2 cellular contexts compared by ENCODE assay signal in genomic region chr10:79082631-79083581, GRCh38.
TF ChIP-seq lines count a peak whose summit lies in the region.

No MANE protein-coding gene starts in this region.

TF ChIP-seq in HCT116, 20 proteins besides CTCF, POLR2A, EP300 and RAD21 (continued from another document):
- TF ChIP-seq ZBTB33 (IDR thresholded peaks at IDR 0.05; ENCODE audit: extremely low read depth, insufficient replicate concordance, low read length) (no peak), REST (IDR thresholded peaks at IDR 0.05; ENCODE audit: low read depth) (no peak), EGR1 (IDR thresholded peaks at IDR 0.05; ENCODE audit: low read depth) (no peak), SRF (IDR thresholded peaks at IDR 0.05; ENCODE audit: low read depth) (no peak), SP1 (IDR thresholded peaks at IDR 0.05; ENCODE audit: low read depth) (no peak), ELF1 (IDR thresholded peaks at IDR 0.05; ENCODE audit: borderline replicate concordance, low read depth) (no peak), ATF3 (IDR thresholded peaks at IDR 0.05) (no peak), ZNF274 (IDR thresholded peaks at IDR 0.05; ENCODE audit: low read depth, low read length) (no peak), YY1 (IDR thresholded peaks at IDR 0.05; ENCODE audit: extremely low read depth, insufficient replicate concordance, low read depth, low read length) (no peak), FOSL1 (IDR thresholded peaks at IDR 0.05; ENCODE audit: low read depth) (no peak)

TF ChIP-seq in HepG2, 621 proteins besides CTCF, POLR2A, EP300 and RAD21:
- TF ChIP-seq ZBTB44 (CRISPR knock-in tag; IDR thresholded peaks at IDR 0.05) (no peak), POLR2AphosphoS5 (IDR thresholded peaks at IDR 0.05; ENCODE audit: low read depth, low read length) (no peak), ZNF687 (CRISPR knock-in tag; IDR thresholded peaks at IDR 0.05) (peak; percentile 20; the same call in 1 of the 2 replicates), THAP11 (CRISPR knock-in tag; IDR thresholded peaks at IDR 0.05) (0 out of 2 replicates have a peak, but pooled peaks have one; percentile 9), TAF1 (CRISPR knock-in tag; IDR thresholded peaks at IDR 0.05) (0 out of 2 replicates have a peak, but pooled peaks have one; percentile 5), ZMYM3 (CRISPR knock-in tag; IDR thresholded peaks at IDR 0.05) (peak; percentile 71), RBM22 (optimal IDR thresholded peaks at IDR 0.05; ENCODE audit: low read length) (peak; percentile 71), ATF7 (IDR thresholded peaks at IDR 0.05) (peak; percentile 79), ATF7 (CRISPR knock-in tag; IDR thresholded peaks at IDR 0.05) (no peak)
TF ChIP-seq in HepG2: peak in this region for 6.
